In the genomic region with DNA sequence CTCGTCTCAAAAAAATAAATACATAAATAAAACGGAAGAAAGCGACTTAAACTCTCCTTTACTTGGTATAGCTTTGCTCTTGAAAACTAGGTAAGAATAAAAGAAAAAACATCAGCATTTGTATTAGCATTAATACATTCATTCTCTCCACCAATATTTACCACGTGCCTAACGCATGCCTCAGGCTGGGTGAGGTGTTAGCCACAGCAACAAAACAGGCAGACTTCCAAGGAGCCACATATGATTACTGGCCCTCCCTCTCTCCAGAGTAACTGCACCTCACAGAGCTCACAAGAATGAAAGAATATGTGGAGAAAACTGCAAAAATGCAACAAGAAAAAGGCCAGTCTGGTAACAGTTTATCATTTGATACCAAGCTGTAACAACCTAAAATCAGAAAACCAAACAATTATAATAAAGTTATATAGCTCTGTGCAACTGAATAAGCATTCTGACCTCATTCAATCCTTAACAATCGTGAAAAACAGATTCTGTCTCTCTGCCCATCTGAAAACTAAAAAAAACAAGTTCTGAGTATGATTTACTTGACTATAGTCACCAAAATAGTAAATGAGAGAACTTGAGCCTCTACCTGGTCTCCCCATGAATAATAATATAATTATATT, we compare ENCODE assay signal across 21 cellular contexts. TPM values are rescaled to one million over a fixed set of nuclear protein-coding genes. Genes with fewer than 3 reads are reported as not detected.
A peak's percentile ranks its signal among the peaks of the same experiment; 100 is the strongest.
DNase-seq lines count a peak whose midpoint lies in the region; ATAC-seq and TF ChIP-seq lines count a peak whose summit lies in the region.
"Had no signal": no experiment of that assay in that cellular context is flagged by ENCODE, and none has a peak within 500 bp of the region (broad histone marks: within the 10 kb centered on the region; RNA-seq: fewer than 3 reads in every experiment).

No MANE protein-coding gene starts in this region.

- intact Hi-C loops in CD4-positive, alpha-beta memory T cell (cut with micrococcal nuclease): no loop called here
- intact Hi-C loops in mammary epithelial cell (cut with micrococcal nuclease): no loop called here

- CTCF ChIA-PET in CD4-positive, alpha-beta memory T cell (lab: Charles Lee; ENCODE audit: partially characterized antibody): interaction anchor here (0.9 to 7.7 kb wide), 4 partner anchors 9 to 66 kb away, joined by 3 to 66 read pairs (median 4); a partner anchor contains a TSS
- CTCF ChIA-PET in mammary epithelial cell (lab: Charles Lee; ENCODE audit: low non-redundant PET): interaction anchor here (0.8 kb wide), 1 partner anchor 898 kb away, joined by 5 read pairs; no protein-coding TSS in a partner anchor

- H4K20me1 ChIP-seq in mammary epithelial cell (ENCODE audit: insufficient read depth, low read length): no peaks in the 10 kb centered on the region
- H4K20me1 ChIP-seq in hepatocyte (ENCODE audit: insufficient read depth, poor library complexity, severe bottlenecking): peaks cover 6% of the 10 kb centered on the region

- peaks cover 17 to 55% (median 42%) of the 10 kb centered on the region in 4 donors for H3K4me1 Mint-ChIP-seq in CD4-positive, alpha-beta memory T cell
- H3K4me1 Mint-ChIP-seq in mesothelial cell of epicardium: peaks cover 30% of the 10 kb centered on the region
- H3K4me1 Mint-ChIP-seq in stimulated activated naive B cell treated with anti-CD40 and anti-IgM and Interleukin-4, amounts not matched to agents 10 μg/mL and 1 μg/mL and 100 μg/mL, for 72 hours: peaks cover 16 to 26% of the 10 kb centered on the region in 2 donors

- H2AFZ ChIP-seq in mammary epithelial cell (ENCODE audit: low read depth, low read length) (no peak overlapping the region), hepatocyte (no peak overlapping the region)

- POLR2A ChIA-PET in CD4-positive, alpha-beta memory T cell (lab: Charles Lee; ENCODE audit: partially characterized antibody): interaction anchor here (7.6 kb wide), 1 partner anchor 66 kb away, joined by 86 read pairs; a partner anchor contains a TSS

- peak overlapping the region in 2 of 8 donors; percentile 13 to 25 for H3K4me3 Mint-ChIP-seq in CD4-positive, alpha-beta memory T cell
- no peak overlapping the region for H3K4me3 Mint-ChIP-seq in mesothelial cell of epicardium
- no peak overlapping the region for H3K4me3 Mint-ChIP-seq in stimulated activated naive B cell treated with anti-CD40 and anti-IgM and Interleukin-4, amounts not matched to agents 10 μg/mL and 1 μg/mL and 100 μg/mL, for 72 hours

- peaks cover 93% of the 10 kb centered on the region for H3K79me2 ChIP-seq in mammary epithelial cell (ENCODE audit: insufficient read depth, low read length)
- H3K79me2 ChIP-seq in hepatocyte: peaks cover 96% of the 10 kb centered on the region

- no peaks in the 10 kb centered on the region for H3K27me3 Mint-ChIP-seq in CD4-positive, alpha-beta memory T cell
- no peaks in the 10 kb centered on the region for H3K27me3 Mint-ChIP-seq in mesothelial cell of epicardium (ENCODE audit: low read depth)
- no peaks in the 10 kb centered on the region for H3K27me3 Mint-ChIP-seq in stimulated activated naive B cell treated with anti-CD40 and anti-IgM and Interleukin-4, amounts not matched to agents 10 μg/mL and 1 μg/mL and 100 μg/mL, for 72 hours
- H3K27me3 Mint-ChIP-seq: progenitor cell of endocrine pancreas had no signal

- H3K27ac Mint-ChIP-seq in CD4-positive, alpha-beta memory T cell: peak overlapping the region in 6 of 7 donors; percentile 13 to 86 (median 28)
- H3K27ac Mint-ChIP-seq in mesothelial cell of epicardium: peak overlapping the region; percentile 23
- no peak overlapping the region for H3K27ac Mint-ChIP-seq in stimulated activated naive B cell treated with anti-CD40 and anti-IgM and Interleukin-4, amounts not matched to agents 10 μg/mL and 1 μg/mL and 100 μg/mL, for 72 hours
- H3K27ac Mint-ChIP-seq: activated T-helper 1 cell treated with anti-CD3 and anti-CD28 coated beads, Interleukin-12 subunit alpha, Interleukin-12 subunit beta, Interleukin-2, Interleukin-4 antibody, amounts not matched to agents 30 ng/mL and 10 ng/mL and 1 ng/mL, durations not matched to agents 14 hours and 24 hours and 36 hours; progenitor cell of endocrine pancreas had no signal

- no peak overlapping the region for H3K27ac ChIP-seq in CD4-positive, alpha-beta memory T cell (ENCODE audit: low read depth, low read length)
- H3K27ac ChIP-seq in mammary epithelial cell (ENCODE audit: insufficient read depth, low read depth, low read length) (no peak overlapping the region), hepatocyte (no peak overlapping the region)
- H3K27ac ChIP-seq: ascending aorta, esophagus squamous epithelium had no signal

- H3K9me2 ChIP-seq in hepatocyte (replicated peaks; ENCODE audit: insufficient read depth): no peaks in the 10 kb centered on the region

- no peak for ATAC-seq in stimulated activated naive B cell treated with anti-CD40 and anti-IgM and Interleukin-4, amounts not matched to agents 10 μg/mL and 1 μg/mL and 100 μg/mL, for 72 hours (replicated peaks)
- ATAC-seq: left lobe of liver had no signal

- no peak overlapping the region for H3K9ac ChIP-seq in mammary epithelial cell (ENCODE audit: insufficient read depth, low read length)

- dilution Hi-C loops in mammary epithelial cell (cut with HindIII; ENCODE audit: low sequenced_read_pairs): no loop called here

- H3K4me1 ChIP-seq in CD4-positive, alpha-beta memory T cell (ENCODE audit: insufficient read depth, low read length): peaks cover 21% of the 10 kb centered on the region
- H3K4me1 ChIP-seq in mammary epithelial cell (ENCODE audit: insufficient read depth, low read length): peaks cover 14% of the 10 kb centered on the region
- H3K4me1 ChIP-seq in hepatocyte (ENCODE audit: insufficient read depth): peaks cover 15% of the 10 kb centered on the region

- BruUV-seq in mammary epithelial cell (replicated peaks; lab: Mats Ljungman, UMichigan): no TSS peak

- TF ChIP-seq CTCF in mammary epithelial cell (conservative IDR thresholded peaks at IDR 0.05 in 1 of 2, IDR thresholded peaks at IDR 0.05 in 1 of 2; ENCODE audit: extremely low read depth in 1 of 2, insufficient read depth in 1 of 2, low read depth in 1 of 2, low read length in 2 of 2) (no peak), mesothelial cell of epicardium (IDR thresholded peaks at IDR 0.05; ENCODE audit: unreplicated experiment) (no peak), hepatocyte (IDR thresholded peaks at IDR 0.05; ENCODE audit: poor library complexity) (no peak)

- in situ Hi-C loops in mammary epithelial cell (cut with MboI; ENCODE audit: low sequenced_read_pairs in 2 of 2): no loop called here

- 61% methylated on average over 6 of the region's 6 CpGs for WGBS in mammary epithelial cell (ENCODE audit: low coverage, missing lambda C conversion rate)
- 91% methylated on average over 6 of the region's 6 CpGs for WGBS in hepatocyte (ENCODE audit: low lambda C conversion rate, missing lambda C conversion rate)

- no peaks in the 10 kb centered on the region for H3K9me3 ChIP-seq in CD4-positive, alpha-beta memory T cell (ENCODE audit: control insufficient read depth in 1 of 2, low read length in 2 of 2)
- H3K9me3 ChIP-seq in mammary epithelial cell (replicated peaks; ENCODE audit: insufficient read depth, low read length): no peaks in the 10 kb centered on the region
- no peaks in the 10 kb centered on the region for H3K9me3 ChIP-seq in hepatocyte (ENCODE audit: low read depth)
- H3K9me3 ChIP-seq: ascending aorta, esophagus squamous epithelium had no signal

- H3K36me3 Mint-ChIP-seq in CD4-positive, alpha-beta memory T cell: peaks cover 0 to 2% of the 10 kb centered on the region in 2 donors
- H3K36me3 Mint-ChIP-seq in mesothelial cell of epicardium: no peaks in the 10 kb centered on the region
- peaks cover 9 to 10% of the 10 kb centered on the region in 2 donors for H3K36me3 Mint-ChIP-seq in stimulated activated naive B cell treated with anti-CD40 and anti-IgM and Interleukin-4, amounts not matched to agents 10 μg/mL and 1 μg/mL and 100 μg/mL, for 72 hours

- no peaks in the 10 kb centered on the region for H3K36me3 ChIP-seq in CD4-positive, alpha-beta memory T cell (ENCODE audit: insufficient read depth, low read length)
- peaks cover 2% of the 10 kb centered on the region for H3K36me3 ChIP-seq in mammary epithelial cell (ENCODE audit: insufficient read depth, low read length)
- H3K36me3 ChIP-seq in hepatocyte (replicated peaks; ENCODE audit: insufficient read depth, low read depth): no peaks in the 10 kb centered on the region
- H3K36me3 ChIP-seq: ascending aorta, esophagus squamous epithelium had no signal

- H3K4me3 ChIP-seq in CD4-positive, alpha-beta memory T cell (ENCODE audit: low read length in 2 of 2): no peak overlapping the region
- H3K4me3 ChIP-seq in mammary epithelial cell (replicated peaks in 1 of 3; ENCODE audit: insufficient read depth in 1 of 3, low read depth in 2 of 3, low read length in 3 of 3) (no peak overlapping the region), hepatocyte (no peak overlapping the region)
- H3K4me3 ChIP-seq: ascending aorta, esophagus squamous epithelium had no signal

- no peak for DNase-seq in CD4-positive, alpha-beta memory T cell
- DNase-seq in HPDE6-E6E7 (ENCODE audit: extremely low spot score) (peak; percentile 36), mammary epithelial cell (peak; percentile 46), mesothelial cell of epicardium (ENCODE audit: low spot score in 2 of 2, unreplicated experiment in 2 of 2) (no peak), HuH-7 (ENCODE audit: low spot score) (no peak), hepatocyte (ENCODE audit: low spot score) (no peak), GOT3 (lab: John Stamatoyannopoulos, UW) (no peak)
- no peak for DNase-seq in stimulated activated naive B cell treated with anti-CD40 and anti-IgM and Interleukin-4, amounts not matched to agents 10 μg/mL and 1 μg/mL and 100 μg/mL, for 72 hours
- DNase-seq: activated CD4-positive, alpha-beta T cell treated with anti-CD3 and anti-CD28 coated beads, Interleukin-2, amount 50 U/mL, for 1 hour; AML-193; DMS 273 treated with DMSO at 0.1 percent for 48 hours; esophagus squamous epithelium; hypothalamus; NCI-H1105 treated with DMSO at 0.1 percent for 48 hours; NCI-H345; SIG-M5 had no signal

- H3K9me3 Mint-ChIP-seq in CD4-positive, alpha-beta memory T cell: no peaks in the 10 kb centered on the region
- no peaks in the 10 kb centered on the region for H3K9me3 Mint-ChIP-seq in mesothelial cell of epicardium
- H3K9me3 Mint-ChIP-seq in stimulated activated naive B cell treated with anti-CD40 and anti-IgM and Interleukin-4, amounts not matched to agents 10 μg/mL and 1 μg/mL and 100 μg/mL, for 72 hours: no peaks in the 10 kb centered on the region
- H3K9me3 Mint-ChIP-seq: activated T-helper 1 cell treated with anti-CD3 and anti-CD28 coated beads, Interleukin-12 subunit alpha, Interleukin-12 subunit beta, Interleukin-2, Interleukin-4 antibody, amounts not matched to agents 30 ng/mL and 10 ng/mL and 1 ng/mL, durations not matched to agents 14 hours and 24 hours and 36 hours had no signal

- H3K4me2 ChIP-seq in mammary epithelial cell (ENCODE audit: insufficient read depth, low read depth, low read length) (no peak overlapping the region), hepatocyte (no peak overlapping the region)

- no peaks in the 10 kb centered on the region for H3K27me3 ChIP-seq in CD4-positive, alpha-beta memory T cell (ENCODE audit: insufficient read depth, low read length)
- no peaks in the 10 kb centered on the region for H3K27me3 ChIP-seq in mammary epithelial cell (ENCODE audit: insufficient read depth, low read length)
- no peaks in the 10 kb centered on the region for H3K27me3 ChIP-seq in hepatocyte
- H3K27me3 ChIP-seq: ascending aorta, esophagus squamous epithelium had no signal

RNA-seq across cellular contexts. Expression of a gene that starts 5.2 kb away (rescaled TPM):
- total RNA-seq in CD4-positive, alpha-beta memory T cell: 10 to 100 TPM; 13.3 to 14.9 TPM
- 1 to 10 TPM; 5.8 to 6.2 TPM for polyA plus RNA-seq in CD4-positive, alpha-beta memory T cell
- total RNA-seq in mammary epithelial cell (1 to 10 TPM; 6.6 to 8.8 TPM), mesothelial cell of epicardium (16.3 to 18.0 TPM (median 16.4 TPM) in 3 replicates), hepatocyte (7.3 and 11.2 TPM in 2 replicates)
- polyA plus RNA-seq in mammary epithelial cell (2.3 TPM), hepatocyte (7.3 and 11.9 TPM in 2 replicates)
- not detected for polyA minus RNA-seq in mammary epithelial cell

RNA-seq across cellular contexts. Expression of a gene that starts 23.4 kb away (rescaled TPM):
- not detected for total RNA-seq in CD4-positive, alpha-beta memory T cell
- polyA plus RNA-seq in CD4-positive, alpha-beta memory T cell: not detected
- not detected for total RNA-seq in mammary epithelial cell
- polyA plus RNA-seq in mammary epithelial cell: not detected
- polyA minus RNA-seq in mammary epithelial cell: not detected
- not detected in 3 replicates for total RNA-seq in mesothelial cell of epicardium
- total RNA-seq in hepatocyte: not detected in 2 replicates
- polyA plus RNA-seq in hepatocyte: not detected in 2 replicates
- total RNA-seq: activated T-helper 1 cell treated with anti-CD3 and anti-CD28 coated beads, Interleukin-12 subunit alpha, Interleukin-12 subunit beta, Interleukin-2, Interleukin-4 antibody, amounts not matched to agents 30 ng/mL and 10 ng/mL and 1 ng/mL, durations not matched to agents 14 hours and 24 hours and 36 hours; ascending aorta; dermis microvascular lymphatic vessel endothelial cell; esophagus squamous epithelium; left lobe of liver; progenitor cell of endocrine pancreas had no signal

RNA-seq across cellular contexts. Expression of a gene that starts 36.6 kb away (rescaled TPM):
- total RNA-seq in CD4-positive, alpha-beta memory T cell: not detected
- polyA plus RNA-seq in CD4-positive, alpha-beta memory T cell: not detected
- total RNA-seq in mammary epithelial cell (not detected), mesothelial cell of epicardium (not detected in 3 replicates), hepatocyte (not detected in 2 replicates)
- polyA plus RNA-seq in mammary epithelial cell (not detected), hepatocyte (not detected in 2 replicates)
- not detected for polyA minus RNA-seq in mammary epithelial cell
- total RNA-seq: activated T-helper 1 cell treated with anti-CD3 and anti-CD28 coated beads, Interleukin-12 subunit alpha, Interleukin-12 subunit beta, Interleukin-2, Interleukin-4 antibody, amounts not matched to agents 30 ng/mL and 10 ng/mL and 1 ng/mL, durations not matched to agents 14 hours and 24 hours and 36 hours; ascending aorta; dermis microvascular lymphatic vessel endothelial cell; esophagus squamous epithelium; left lobe of liver; progenitor cell of endocrine pancreas had no signal

RNA-seq across cellular contexts. Expression of a gene that starts 54.1 kb away (rescaled TPM):
- 10 to 100 TPM; 12.8 to 14.1 TPM for total RNA-seq in CD4-positive, alpha-beta memory T cell
- 1 to 10 TPM; 2.6 to 3.5 TPM for polyA plus RNA-seq in CD4-positive, alpha-beta memory T cell
- 10 to 100 TPM; 13.2 to 15.8 TPM for total RNA-seq in mammary epithelial cell
- 11.5 TPM for polyA plus RNA-seq in mammary epithelial cell
- polyA minus RNA-seq in mammary epithelial cell: 2.6 TPM
- 13.9 to 15.3 TPM (median 15.0 TPM) in 3 replicates for total RNA-seq in mesothelial cell of epicardium
- total RNA-seq in hepatocyte: 15.5 and 17.8 TPM in 2 replicates
- polyA plus RNA-seq in hepatocyte: 7.4 and 8.8 TPM in 2 replicates

Comparison
In these comparisons a context has a peak if more than half of its experiments do, and no peak if none do; other contexts are left out.
1. DNase-seq: peak in HPDE6-E6E7 (single experiment) and mammary epithelial cell (single experiment); none in CD4-positive, alpha-beta memory T cell (0 of 5), mesothelial cell of epicardium (0 of 2), HuH-7 (single experiment), stimulated activated naive B cell treated with anti-CD40 and anti-IgM and Interleukin-4, amounts not matched to agents 10 μg/mL and 1 μg/mL and 100 μg/mL, for 72 hours (single experiment), hepatocyte (single experiment) and GOT3 (single experiment).